11 cellular contexts compared by ENCODE assay signal in the genomic region with DNA sequence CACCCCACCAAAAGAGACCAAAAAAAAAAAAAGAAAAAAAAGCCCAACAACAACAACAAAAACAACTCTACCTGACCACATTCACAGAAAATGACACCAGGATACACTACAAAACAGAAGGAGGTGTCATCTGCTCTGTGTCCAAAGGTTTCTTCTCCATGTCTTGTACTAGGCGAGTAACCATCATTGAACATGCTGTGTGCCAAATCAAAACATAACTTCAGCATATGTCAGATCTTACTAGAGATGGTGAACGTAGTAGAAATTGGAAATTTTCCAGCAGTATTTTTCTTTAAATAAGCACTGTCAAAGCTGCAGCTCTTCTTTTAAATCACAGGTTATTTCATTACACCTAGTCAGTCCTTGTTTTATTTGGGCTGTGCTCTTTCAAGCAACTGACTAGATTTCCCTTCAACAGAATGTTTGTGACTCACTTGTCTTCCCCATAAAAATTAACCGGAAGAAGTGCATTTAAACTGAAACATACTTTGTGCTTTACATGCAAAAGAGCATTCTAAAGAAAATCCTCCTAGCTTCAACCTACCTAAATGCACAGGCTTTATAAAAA. TPM values are rescaled to one million over a fixed set of nuclear protein-coding genes. Genes with fewer than 3 reads are reported as not detected.
DNase-seq lines count a peak whose midpoint lies in the region; ATAC-seq and TF ChIP-seq lines count a peak whose summit lies in the region.
"Had no signal": no experiment of that assay in that cellular context is flagged by ENCODE, and none has a peak within 500 bp of the region (broad histone marks: within the 10 kb centered on the region; RNA-seq: fewer than 3 reads in every experiment).

No MANE protein-coding gene starts in this region.

- no peaks in the 10 kb centered on the region for H3K27me3 ChIP-seq in CD4-positive, alpha-beta memory T cell (ENCODE audit: insufficient read depth, low read length)
- no peaks in the 10 kb centered on the region for H3K27me3 ChIP-seq in H9 (ENCODE audit: insufficient read depth, low read length)
- H3K27me3 ChIP-seq: SJSA1 had no signal

- H3K18ac ChIP-seq in H9 (ENCODE audit: insufficient read length, low read depth, low read length): no peak overlapping the region

- no peak overlapping the region for H2AK5ac ChIP-seq in H9 (ENCODE audit: insufficient read length, low read length)

- H3K4me1 ChIP-seq in CD4-positive, alpha-beta memory T cell (ENCODE audit: insufficient read depth, low read length): peaks cover 29% of the 10 kb centered on the region
- H3K4me1 ChIP-seq in H9 (ENCODE audit: insufficient read depth, low read length): no peaks in the 10 kb centered on the region

- peaks cover 1% of the 10 kb centered on the region; the same call in 1 of the 2 replicates for H3K79me2 ChIP-seq in H9 (ENCODE audit: insufficient read depth, low read length)

- H2AFZ ChIP-seq in H9 (ENCODE audit: low read length): no peak overlapping the region

- H3K4me2 ChIP-seq in H9 (ENCODE audit: insufficient read depth, insufficient read length, low read length): no peak overlapping the region

- H3K23ac ChIP-seq in H9 (ENCODE audit: insufficient read length, low read depth, low read length): no peak overlapping the region

- peak overlapping the region; percentile 3 to 63 (median 35) for H3K27ac Mint-ChIP-seq in CD4-positive, alpha-beta memory T cell
- H3K27ac Mint-ChIP-seq in H9: peak overlapping the region in 2 of 3 experiments; percentile 28 to 89; a peak in 2 of 7 replicates
- H3K27ac Mint-ChIP-seq in activated naive CD4-positive, alpha-beta T cell treated with anti-CD3 and anti-CD28 coated beads, Interleukin-2, amount 50 U/mL, for 72 hours: peak overlapping the region in 1 of 2 donors; percentile 94

- H3K4ac ChIP-seq in H9 (ENCODE audit: low read depth, low read length): no peak overlapping the region

- no peak overlapping the region for H2BK20ac ChIP-seq in H9 (ENCODE audit: low read depth, low read length, poor library complexity, severe bottlenecking)

- intact Hi-C loops in CD4-positive, alpha-beta memory T cell (cut with micrococcal nuclease): loop anchor here (2.0 kb wide), 1 partner anchor 43 kb away; no protein-coding TSS in a partner anchor

- CTCF ChIA-PET in CD4-positive, alpha-beta memory T cell (lab: Charles Lee; ENCODE audit: partially characterized antibody): no interaction called here

- H2BK5ac ChIP-seq in H9 (ENCODE audit: insufficient read length, low read length): no peak overlapping the region

- no peak overlapping the region for H3K14ac ChIP-seq in H9 (ENCODE audit: insufficient read depth, low read length)

- no peak overlapping the region for H2BK12ac ChIP-seq in H9 (ENCODE audit: insufficient read length, low read depth, low read length)

- H3K23me2 ChIP-seq in H9 (ENCODE audit: insufficient read length, low read depth, low read length, poor library complexity, severe bottlenecking): no peaks in the 10 kb centered on the region

- no peak for DNase-seq in CD4-positive, alpha-beta memory T cell
- no peak for DNase-seq in H9
- DNase-seq in activated naive CD4-positive, alpha-beta T cell treated with anti-CD3 and anti-CD28 coated beads, Interleukin-2, amount 50 U/mL, for 72 hours (ENCODE audit: low spot score in 2 of 2): no peak
- peak; percentile 26 for DNase-seq in kidney glomerular epithelial cell (lab: John Stamatoyannopoulos, UW)
- DNase-seq in GM19240 (ENCODE audit: insufficient read length, low spot score): no peak
- DNase-seq: GF-D8 had no signal

- WGBS in H9 (ENCODE audit: extremely low coverage, insufficient read length, low lambda C conversion rate): no CpG with 5 or more reads among the region's 3 CpGs

- H2BK15ac ChIP-seq in H9 (ENCODE audit: low read depth, low read length): no peak overlapping the region

- peak overlapping the region in 1 of 8 donors; percentile 31 for H3K4me3 Mint-ChIP-seq in CD4-positive, alpha-beta memory T cell
- no peak overlapping the region for H3K4me3 Mint-ChIP-seq in H9

- H3K9me3 Mint-ChIP-seq in CD4-positive, alpha-beta memory T cell: no peaks in the 10 kb centered on the region
- H3K9me3 Mint-ChIP-seq in H9: no peaks in the 10 kb centered on the region
- no peaks in the 10 kb centered on the region for H3K9me3 Mint-ChIP-seq in activated naive CD4-positive, alpha-beta T cell treated with anti-CD3 and anti-CD28 coated beads, Interleukin-2, amount 50 U/mL, for 72 hours

- H3K4me1 Mint-ChIP-seq in CD4-positive, alpha-beta memory T cell: peaks cover 33 to 67% (median 49%) of the 10 kb centered on the region in 4 donors
- no peaks in the 10 kb centered on the region for H3K4me1 Mint-ChIP-seq in H9

- ATAC-seq in activated naive CD4-positive, alpha-beta T cell treated with anti-CD3 and anti-CD28 coated beads, Interleukin-2, amount 50 U/mL, for 72 hours: peak; percentile 48 to 85
- ATAC-seq in GM21786 (IDR thresholded peaks at IDR 0.05; ENCODE audit: unreplicated experiment) (no peak), HG03342 (IDR thresholded peaks at IDR 0.05; ENCODE audit: unreplicated experiment) (no peak), HG03045 (IDR thresholded peaks at IDR 0.05; ENCODE audit: unreplicated experiment) (no peak)

- H4K91ac ChIP-seq in H9 (ENCODE audit: insufficient read length, low read depth, low read length): no peak overlapping the region

- H3K9me3 ChIP-seq in CD4-positive, alpha-beta memory T cell (ENCODE audit: control insufficient read depth in 1 of 2, low read length in 2 of 2): no peaks in the 10 kb centered on the region
- no peaks in the 10 kb centered on the region for H3K9me3 ChIP-seq in H9 (ENCODE audit: control insufficient read depth, low read depth, low read length)
- H3K9me3 ChIP-seq: SJSA1, thoracic aorta had no signal

- H3K27me3 Mint-ChIP-seq in CD4-positive, alpha-beta memory T cell: no peaks in the 10 kb centered on the region
- no peaks in the 10 kb centered on the region; the same call in 1 of the 2 replicates for H3K27me3 Mint-ChIP-seq in H9 (ENCODE audit: low read depth)

- peaks cover 15% of the 10 kb centered on the region for H3K36me3 ChIP-seq in CD4-positive, alpha-beta memory T cell (ENCODE audit: insufficient read depth, low read length)

- no peak overlapping the region for H3K56ac ChIP-seq in H9 (ENCODE audit: insufficient read length, low read depth, low read length)

- H2BK120ac ChIP-seq in H9 (ENCODE audit: low read depth, low read length, poor library complexity, severe bottlenecking): no peak overlapping the region

- H3K27ac ChIP-seq in CD4-positive, alpha-beta memory T cell (ENCODE audit: low read depth, low read length): no peak overlapping the region
- no peak overlapping the region for H3K27ac ChIP-seq in H9 (ENCODE audit: insufficient read length, low read depth, low read length)
- H3K27ac ChIP-seq: SJSA1, thoracic aorta had no signal

- no peak overlapping the region for H4K5ac ChIP-seq in H9 (ENCODE audit: insufficient read length, low read depth, low read length)

- H3K4me3 ChIP-seq in CD4-positive, alpha-beta memory T cell (ENCODE audit: low read length in 2 of 2): no peak overlapping the region
- H3K4me3 ChIP-seq: SJSA1, thoracic aorta had no signal

- H3T11ph ChIP-seq in H9 (ENCODE audit: low read length): no peak overlapping the region

- no peak overlapping the region for H3K9ac ChIP-seq in H9 (ENCODE audit: extremely low read depth, insufficient read length, low read length)

- no peak overlapping the region for H4K8ac ChIP-seq in H9 (replicated peaks; ENCODE audit: insufficient read length, low read depth, low read length)

- H3K79me1 ChIP-seq in H9 (ENCODE audit: insufficient read depth, low read depth, low read length, poor library complexity, severe bottlenecking): peaks cover 3% of the 10 kb centered on the region

- no peaks in the 10 kb centered on the region for H4K20me1 ChIP-seq in H9 (ENCODE audit: control insufficient read depth, insufficient read depth, insufficient read length)

- no peak for TF ChIP-seq CTCF in H9 (conservative IDR thresholded peaks at IDR 0.05)

- POLR2A ChIA-PET in CD4-positive, alpha-beta memory T cell (lab: Charles Lee; ENCODE audit: partially characterized antibody): no interaction called here

- peaks cover 22 to 55% of the 10 kb centered on the region in 2 donors for H3K36me3 Mint-ChIP-seq in CD4-positive, alpha-beta memory T cell
- peaks cover 14 to 23% (median 23%) of the 10 kb centered on the region in 3 experiments; a peak in 6 of 7 replicates for H3K36me3 Mint-ChIP-seq in H9 (ENCODE audit: insufficient read depth in 1 of 3, low read depth in 3 of 3)
- H3K36me3 Mint-ChIP-seq in activated naive CD4-positive, alpha-beta T cell treated with anti-CD3 and anti-CD28 coated beads, Interleukin-2, amount 50 U/mL, for 72 hours: peaks cover 9 to 22% of the 10 kb centered on the region in 2 donors

RNA-seq across cellular contexts. Expression of gene MSL2, which starts 46.5 kb away (rescaled TPM):
- total RNA-seq in CD4-positive, alpha-beta memory T cell: 100 to 1,000 TPM in 1 of 2 experiments, 10 to 100 TPM in 1; 98.6 to 103 TPM
- 10 to 100 TPM; 36.3 to 41.1 TPM for polyA plus RNA-seq in CD4-positive, alpha-beta memory T cell
- total RNA-seq in H9 (2021): 38.4 and 42.7 TPM in 2 replicates
- total RNA-seq in activated naive CD4-positive, alpha-beta T cell treated with anti-CD3 and anti-CD28 coated beads, Interleukin-2, amount 50 U/mL, for 72 hours: 10 to 100 TPM; 37.4 to 78.2 TPM

Comparison
In these comparisons a context has a peak if more than half of its experiments do, and no peak if none do; other contexts are left out.
1. ATAC-seq: peak in activated naive CD4-positive, alpha-beta T cell treated with anti-CD3 and anti-CD28 coated beads, Interleukin-2, amount 50 U/mL, for 72 hours (2 of 2); none in GM21786 (single experiment), HG03342 (single experiment) and HG03045 (single experiment).